In the genomic region with DNA sequence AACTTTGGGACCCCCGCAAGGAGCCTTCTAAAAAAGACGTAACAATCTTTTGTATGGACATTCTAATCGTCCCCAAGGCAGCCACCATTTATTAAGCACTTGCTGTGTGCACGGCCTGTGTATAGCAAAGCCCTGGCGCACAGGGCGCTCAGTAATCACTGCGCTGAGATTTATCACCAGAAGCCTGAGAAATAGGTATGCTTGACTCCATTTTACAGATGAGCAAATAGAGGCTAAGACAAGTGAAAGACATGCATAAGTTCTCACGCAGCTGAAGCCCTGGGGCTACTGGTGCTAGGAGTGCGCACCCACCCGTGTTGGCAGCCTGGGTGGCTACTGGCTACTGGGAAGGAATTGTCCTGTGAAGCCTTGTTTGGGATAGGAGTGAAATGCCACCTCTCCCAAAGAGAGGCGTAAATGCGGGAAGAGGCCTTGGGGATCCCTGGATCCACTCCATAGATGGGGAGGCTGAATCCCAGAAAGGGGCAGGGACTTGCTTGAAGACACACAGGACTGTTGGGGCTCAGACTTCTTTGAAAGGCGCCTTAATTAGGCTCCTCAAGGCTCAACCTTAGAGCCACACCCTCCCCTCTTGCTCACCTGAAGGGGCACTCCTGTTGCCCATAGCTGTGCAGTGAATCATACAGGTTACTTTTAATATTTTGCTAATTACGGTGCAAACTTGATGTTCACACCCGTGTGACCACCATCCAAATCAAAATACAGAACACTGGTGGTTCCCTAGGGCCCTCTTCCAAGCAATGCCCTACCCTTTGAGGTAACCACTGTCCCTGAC, we compare ENCODE assay signal across 8 cellular contexts. TPM values are rescaled to one million over a fixed set of nuclear protein-coding genes. Genes with fewer than 3 reads are reported as not detected.
DNase-seq lines count a peak whose midpoint lies in the region; ATAC-seq and TF ChIP-seq lines count a peak whose summit lies in the region.

No MANE protein-coding gene starts in this region.

- no peaks in the 10 kb centered on the region for H3K9me3 ChIP-seq in BLaER1 treated with 17β-estradiol and CSF1 and Interleukin-3, amounts not matched to agents 10 nM and 100 nM (replicated peaks in 1 of 11)
- no peaks in the 10 kb centered on the region for H3K9me3 ChIP-seq in adrenal gland (replicated peaks in 1 of 3)
- H3K9me3 ChIP-seq in tibial nerve, result no peaks in the 10 kb centered on the region

- ATAC-seq in HG02571 (IDR thresholded peaks at IDR 0.05; ENCODE audit: unreplicated experiment) (peak; percentile 7), left colon (peak; percentile 19)

- H3K9ac ChIP-seq in BLaER1 treated with 17β-estradiol and CSF1 and Interleukin-3, amounts not matched to agents 10 nM and 100 nM, result peak overlapping the region; percentile 62 to 83 (median 78); a peak in 20 of 22 replicates

- no peak for TF ChIP-seq EP300 in tibial nerve (IDR thresholded peaks at IDR 0.05)

- H3K4me1 ChIP-seq in BLaER1 treated with 17β-estradiol and CSF1 and Interleukin-3, amounts not matched to agents 10 nM and 100 nM, result peaks cover 11 to 31% (median 23%) of the 10 kb centered on the region in 10 experiments
- H3K4me1 ChIP-seq in adrenal gland (replicated peaks in 1 of 2) (peaks cover 11 to 14% of the 10 kb centered on the region in 2 donors), tibial nerve (peaks cover 0 to 39% (median 23%) of the 10 kb centered on the region in 4 donors)

- peak overlapping the region in 5 of 11 experiments; percentile 29 to 71 (median 62); a peak in 8 of 22 replicates for H3K27ac ChIP-seq in BLaER1 treated with 17β-estradiol and CSF1 and Interleukin-3, amounts not matched to agents 10 nM and 100 nM
- peak overlapping the region in 3 of 5 donors; percentile 54 to 89 (median 59) for H3K27ac ChIP-seq in adrenal gland
- H3K27ac ChIP-seq in tibial nerve, result peak overlapping the region in 3 of 4 donors; percentile 55 to 85 (median 73)

- DNase-seq in adrenal gland, result no peak
- DNase-seq in left colon, result no peak
- DNase-seq in tibial nerve (ENCODE audit: low spot score in 2 of 2), result no peak
- DNase-seq in activated CD4-positive, CD25-positive, alpha-beta regulatory T cell (lab: John Stamatoyannopoulos, UW), result no peak
- DNase-seq in stimulated activated CD4-positive, alpha-beta T cell treated with anti-CD3 and anti-CD28 coated beads, Interleukin-15, amount 100 ng/mL, for 24 hours, result no peak
- no peak for DNase-seq in inferior parietal cortex (ENCODE audit: extremely low spot score)

- intact Hi-C loops in adrenal gland (cut with DNase I) (no loop called here), left colon (cut with DNase I, micrococcal nuclease) (no loop called here)

- TF ChIP-seq POLR2A in adrenal gland (IDR thresholded peaks at IDR 0.05) (no peak), tibial nerve (IDR thresholded peaks at IDR 0.05) (no peak)

- peaks cover 0 to 37% (median 10%) of the 10 kb centered on the region in 11 experiments; a peak in 11 of 22 replicates for H4K20me1 ChIP-seq in BLaER1 treated with 17β-estradiol and CSF1 and Interleukin-3, amounts not matched to agents 10 nM and 100 nM

- H3K4me3 ChIP-seq in BLaER1 treated with 17β-estradiol and CSF1 and Interleukin-3, amounts not matched to agents 10 nM and 100 nM, result peak overlapping the region; percentile 73 to 89 (median 78)
- H3K4me3 ChIP-seq in adrenal gland (peak overlapping the region in 2 of 4 donors; percentile 45 to 55), tibial nerve (peak overlapping the region; percentile 46 to 72 (median 66))

- peaks cover 6 to 33% (median 21%) of the 10 kb centered on the region in 11 experiments; a peak in 21 of 22 replicates for H3K27me3 ChIP-seq in BLaER1 treated with 17β-estradiol and CSF1 and Interleukin-3, amounts not matched to agents 10 nM and 100 nM
- H3K27me3 ChIP-seq in adrenal gland (no peaks in the 10 kb centered on the region), tibial nerve (no peaks in the 10 kb centered on the region)

- TF ChIP-seq CTCF in adrenal gland (IDR thresholded peaks at IDR 0.05) (no peak), tibial nerve (IDR thresholded peaks at IDR 0.05) (no peak)

- H3K4me2 ChIP-seq in BLaER1 treated with 17β-estradiol and CSF1 and Interleukin-3, amounts not matched to agents 10 nM and 100 nM, result peak overlapping the region; percentile 87 to 100 (median 95)

- 41 to 47% (median 44%) methylated on average over 14 to 15 of the region's 15 CpGs for WGBS in adrenal gland, 4 donors
- 43 to 44% methylated on average over 15 of the region's 15 CpGs for WGBS in tibial nerve, 2 donors

- no peaks in the 10 kb centered on the region for H3K36me3 ChIP-seq in BLaER1 treated with 17β-estradiol and CSF1 and Interleukin-3, amounts not matched to agents 10 nM and 100 nM
- H3K36me3 ChIP-seq in adrenal gland (replicated peaks in 1 of 2) (no peaks in the 10 kb centered on the region), tibial nerve (no peaks in the 10 kb centered on the region)

RNA-seq across cellular contexts. Expression of a gene that starts 0.6 kb away (rescaled TPM):
- total RNA-seq in adrenal gland, result 10 to 100 TPM in 6 of 8 donors, 1 to 10 TPM in 2; 4.3 to 18.7 (median 13.0) TPM
- polyA plus RNA-seq in adrenal gland, result 1 to 10 TPM; 1.8 to 3.1 (median 3.0) TPM
- total RNA-seq in left colon, result 1 to 10 TPM; 3.1 to 5.6 TPM
- 10 to 100 TPM in 3 of 4 donors, 1 to 10 TPM in 1; 5.7 to 12.0 (median 10.8) TPM for total RNA-seq in tibial nerve

RNA-seq across cellular contexts. Expression of a gene that starts 30.7 kb away (rescaled TPM):
- total RNA-seq in adrenal gland (10 to 100 TPM; 11.5 to 64.8 (median 32.2) TPM), left colon (10 to 100 TPM; 74.2 to 75.8 TPM), tibial nerve (10 to 100 TPM; 17.5 to 39.0 (median 21.6) TPM)
- polyA plus RNA-seq in adrenal gland, result 10 to 100 TPM; 19.2 to 64.4 (median 37.4) TPM

RNA-seq across cellular contexts. Expression of a gene that starts 39.9 kb away (rescaled TPM):
- total RNA-seq in adrenal gland, result 10 to 100 TPM; 12.4 to 75.8 (median 21.8) TPM
- polyA plus RNA-seq in adrenal gland, result 10 to 100 TPM; 25.9 to 31.6 (median 28.7) TPM
- 10 to 100 TPM; 28.5 to 30.7 TPM for total RNA-seq in left colon
- 10 to 100 TPM; 16.2 to 27.6 (median 21.5) TPM for total RNA-seq in tibial nerve
